8 cellular contexts compared by ENCODE assay signal in the genomic region with DNA sequence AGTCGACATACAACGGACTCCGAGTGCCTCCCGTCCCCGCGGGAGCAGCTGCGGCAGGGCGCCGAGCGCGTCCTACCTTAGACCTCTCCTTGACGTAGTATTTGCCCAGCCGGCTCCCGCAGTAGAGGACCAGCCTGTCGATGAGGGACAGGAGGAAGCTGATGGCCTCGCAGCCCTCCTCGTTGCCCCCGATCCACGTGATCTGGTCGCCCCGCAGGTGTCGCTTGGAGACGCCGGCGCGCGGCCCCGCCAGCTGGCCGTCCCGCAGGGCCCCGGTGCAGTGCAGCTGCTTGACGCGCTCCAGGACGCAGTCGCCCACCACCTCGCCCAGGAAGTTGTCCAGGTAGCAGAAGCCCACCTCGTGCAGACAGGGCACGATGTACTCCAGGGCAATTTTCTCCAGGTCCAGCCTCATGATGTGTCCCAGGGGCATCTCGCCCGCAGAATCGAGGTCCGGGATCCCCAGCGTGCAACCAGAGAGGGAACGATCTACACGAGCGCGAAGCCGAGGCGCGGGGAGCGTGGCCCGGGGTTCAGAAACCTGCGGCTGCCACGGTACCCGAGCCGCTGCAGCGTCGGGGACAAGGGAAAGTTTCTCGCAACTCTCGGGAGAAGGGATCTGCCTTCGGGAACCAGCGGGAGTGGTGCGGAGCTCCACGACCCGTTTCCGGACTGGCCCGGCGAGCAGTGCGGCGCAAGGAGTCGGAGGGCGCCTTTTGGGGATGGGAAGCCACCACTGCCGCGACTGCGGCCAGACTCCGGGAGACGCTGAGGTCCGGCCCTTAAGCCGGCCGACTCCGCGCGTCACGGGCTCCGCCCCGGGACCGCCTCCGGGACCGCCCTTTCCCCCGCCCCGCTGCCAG. TPM values are rescaled to one million over a fixed set of nuclear protein-coding genes. Genes with fewer than 3 reads are reported as not detected.
DNase-seq lines count a peak whose midpoint lies in the region; ATAC-seq lines count a peak whose summit lies in the region.

TSS of gene EGLN3 (minus strand) at position 755 of the 863 bp plus-strand sequence. CDS start at position 433, 322 bp downstream.

- ATAC-seq in GM21825 (IDR thresholded peaks at IDR 0.05; ENCODE audit: unreplicated experiment) (peak; percentile 88), GM21717 (IDR thresholded peaks at IDR 0.05; ENCODE audit: unreplicated experiment) (no peak)

- H3K4me1 Mint-ChIP-seq in T-helper 1 cell treated with Interleukin-12 subunit alpha and Interleukin-12 subunit beta and Interleukin-4 antibody, amounts not matched to agents 30 μg/mL and 1 μg/mL, for 36 hours (ENCODE audit: low read depth) = peaks cover 39% of the 10 kb centered on the region

- peak within 1 kb of the TSS; percentile 87 for H3K4me3 Mint-ChIP-seq in T-helper 1 cell treated with Interleukin-12 subunit alpha and Interleukin-12 subunit beta and Interleukin-4 antibody, amounts not matched to agents 30 μg/mL and 1 μg/mL, for 36 hours

- peaks cover 39% of the 10 kb centered on the region for H3K36me3 Mint-ChIP-seq in T-helper 1 cell treated with Interleukin-12 subunit alpha and Interleukin-12 subunit beta and Interleukin-4 antibody, amounts not matched to agents 30 μg/mL and 1 μg/mL, for 36 hours (ENCODE audit: low read depth)

- peak within 1 kb of the TSS; percentile 85 for H3K27ac Mint-ChIP-seq in T-helper 1 cell treated with Interleukin-12 subunit alpha and Interleukin-12 subunit beta and Interleukin-4 antibody, amounts not matched to agents 30 μg/mL and 1 μg/mL, for 36 hours

- no peaks in the 10 kb centered on the region for H3K9me3 Mint-ChIP-seq in T-helper 1 cell treated with Interleukin-12 subunit alpha and Interleukin-12 subunit beta and Interleukin-4 antibody, amounts not matched to agents 30 μg/mL and 1 μg/mL, for 36 hours

- peaks cover 59% of the 10 kb centered on the region for H3K27me3 Mint-ChIP-seq in T-helper 1 cell treated with Interleukin-12 subunit alpha and Interleukin-12 subunit beta and Interleukin-4 antibody, amounts not matched to agents 30 μg/mL and 1 μg/mL, for 36 hours (ENCODE audit: low read depth)

- peak; percentile 74 for DNase-seq in GDM1 (lab: John Stamatoyannopoulos, UW)
- DNase-seq in LHCN-M2 (ENCODE audit: low read depth) = peak; percentile 64
- peak; percentile 95 for DNase-seq in astrocyte of the hippocampus (ENCODE audit: low read depth, low spot score)
- peak; percentile 87 to 94 for DNase-seq in hippocampal formation (lab: John Stamatoyannopoulos, UW)
- DNase-seq in putamen (ENCODE audit: low spot score) = peak; percentile 94

RNA-seq across cellular contexts. Expression of gene EGLN3, which starts in this region (rescaled TPM):
- 1.5 and 2.9 TPM in 2 replicates for total RNA-seq in LHCN-M2 (2014; rRNA removed)
- 2.4 TPM for polyA plus RNA-seq in LHCN-M2 (2012)
